Comparison of ENCODE assay signal across 37 cellular contexts in genomic region chr2:101016-101415, GRCh38.
"Had no signal": no experiment of that assay in that cellular context is flagged by ENCODE, and none has a peak within 500 bp of the region (broad histone marks: within the 10 kb centered on the region; RNA-seq: fewer than 3 reads in every experiment).

No MANE protein-coding gene starts in this region.

- H3K9me3 Mint-ChIP-seq: central memory CD8-positive, alpha-beta T cell had no signal

- H3K9me3 ChIP-seq: ascending aorta, body of pancreas had no signal

- H3K4me1 ChIP-seq: adrenal gland, ascending aorta, body of pancreas, breast epithelium had no signal

- H3K4me3 Mint-ChIP-seq: activated naive CD4-positive, alpha-beta T cell treated with anti-CD3 and anti-CD28 coated beads for 36 hours; activated naive CD4-positive, alpha-beta T cell treated with anti-CD3 and anti-CD28 coated beads, Interleukin-2, amount 10 ng/mL, durations not matched to agents 7 days and 5 days; activated naive CD4-positive, alpha-beta T cell treated with anti-CD3 and anti-CD28 coated beads, Interleukin-2, amount 50 U/mL, for 24 hours; activated naive CD8-positive, alpha-beta T cell; activated naive CD8-positive, alpha-beta T cell treated with anti-CD3 and anti-CD28 coated beads for 36 hours; activated naive CD8-positive, alpha-beta T cell treated with anti-CD3 and anti-CD28 coated beads, Interleukin-2, amount 10 ng/mL, durations not matched to agents 7 days and 5 days; activated naive CD8-positive, alpha-beta T cell treated with anti-CD3 and anti-CD28 coated beads, Interleukin-2, amount 50 U/mL, for 24 hours; activated T-cell treated with anti-CD3 and anti-CD28 coated beads, Interleukin-2, amount 50 U/mL, for 24 hours; activated T-cell treated with anti-CD3 and anti-CD28 coated beads, Interleukin-2, amount 50 U/mL, for 4 hours; activated T-cell treated with anti-CD3 and anti-CD28 coated beads, Interleukin-2, amount 50 U/mL, for 72 hours; activated T-helper 1 cell treated with anti-CD3 and anti-CD28 coated beads, Interleukin-12 subunit alpha, Interleukin-12 subunit beta, Interleukin-2, Interleukin-4 antibody, amounts not matched to agents 30 ng/mL and 10 ng/mL and 1 ng/mL, durations not matched to agents 14 hours and 24 hours and 36 hours; activated T-helper 17 cell treated with anti-CD3 and anti-CD28 coated beads, Interleukin-2, amount 50 U/mL, for 72 hours; brain; central memory CD8-positive, alpha-beta T cell had no signal

- H3K4me1 Mint-ChIP-seq: activated naive CD4-positive, alpha-beta T cell treated with anti-CD3 and anti-CD28 coated beads, Interleukin-2, amount 10 ng/mL, durations not matched to agents 7 days and 5 days; activated naive CD4-positive, alpha-beta T cell treated with anti-CD3 and anti-CD28 coated beads, Interleukin-2, amount 50 U/mL, for 24 hours; activated naive CD8-positive, alpha-beta T cell treated with anti-CD3 and anti-CD28 coated beads for 36 hours; activated naive CD8-positive, alpha-beta T cell treated with anti-CD3 and anti-CD28 coated beads, Interleukin-2, amount 10 ng/mL, durations not matched to agents 7 days and 5 days; activated naive CD8-positive, alpha-beta T cell treated with anti-CD3 and anti-CD28 coated beads, Interleukin-2, amount 50 U/mL, for 24 hours; activated T-helper 17 cell treated with anti-CD3 and anti-CD28 coated beads, Interleukin-2, amount 50 U/mL, for 72 hours; brain; central memory CD8-positive, alpha-beta T cell had no signal

- DNase-seq: activated effector memory CD4-positive, alpha-beta T cell treated with anti-CD3 and anti-CD28 coated beads, Interleukin-2, amount 50 U/mL, for 16 hours; activated effector memory CD4-positive, alpha-beta T cell treated with Interleukin-2 at 50 U/mL for 16 hours; activated gamma-delta T cell; activated gamma-delta T cell treated with Interleukin-2 at 50 U/mL for 16 hours; activated naive CD4-positive, alpha-beta T cell; activated naive CD4-positive, alpha-beta T cell treated with anti-CD3 and anti-CD28 coated beads for 36 hours; activated naive CD4-positive, alpha-beta T cell treated with anti-CD3 and anti-CD28 coated beads, Interleukin-2, amount 10 ng/mL, durations not matched to agents 7 days and 5 days; activated naive CD4-positive, alpha-beta T cell treated with anti-CD3 and anti-CD28 coated beads, Interleukin-2, amount 50 U/mL, for 16 hours; activated naive CD4-positive, alpha-beta T cell treated with Interleukin-2 at 50 U/mL for 16 hours; activated naive CD8-positive, alpha-beta T cell treated with anti-CD3 and anti-CD28 coated beads for 36 hours; activated naive CD8-positive, alpha-beta T cell treated with anti-CD3 and anti-CD28 coated beads, Interleukin-2, amount 10 ng/mL, durations not matched to agents 7 days and 5 days; activated naive CD8-positive, alpha-beta T cell treated with anti-CD3 and anti-CD28 coated beads, Interleukin-2, amount 50 U/mL, for 24 hours; activated T-cell treated with anti-CD3 and anti-CD28 coated beads, Interleukin-2, amount 50 U/mL, for 1 hour; activated T-cell treated with anti-CD3 and anti-CD28 coated beads, Interleukin-2, amount 50 U/mL, for 24 hours; activated T-cell treated with anti-CD3 and anti-CD28 coated beads, Interleukin-2, amount 50 U/mL, for 4 hours; activated T-cell treated with anti-CD3 and anti-CD28 coated beads, Interleukin-2, amount 50 U/mL, for 48 hours; activated T-cell treated with anti-CD3 and anti-CD28 coated beads, Interleukin-2, amount 50 U/mL, for 72 hours; adrenal gland; amniotic stem cell; amygdala; anterior cingulate cortex; body of pancreas; brain microvascular endothelial cell; caudate nucleus; central memory CD4-positive, alpha-beta T cell; cerebellar nuclear complex had no signal

- H3K27me3 ChIP-seq: adrenal gland, ascending aorta, body of pancreas, brain microvascular endothelial cell, breast epithelium, cardiac muscle cell had no signal

- H3K36me3 ChIP-seq: adrenal gland, ascending aorta, brain microvascular endothelial cell, breast epithelium, cardiac muscle cell had no signal

- H3K27ac ChIP-seq: adrenal gland, ascending aorta, body of pancreas, brain microvascular endothelial cell, breast epithelium, cardiac muscle cell had no signal

- H3K4me3 ChIP-seq: adrenal gland, ascending aorta, body of pancreas, breast epithelium, cardiac muscle cell had no signal

- H3K27ac Mint-ChIP-seq: activated naive CD4-positive, alpha-beta T cell treated with anti-CD3 and anti-CD28 coated beads, Interleukin-2, amount 10 ng/mL, durations not matched to agents 7 days and 5 days; activated naive CD4-positive, alpha-beta T cell treated with anti-CD3 and anti-CD28 coated beads, Interleukin-2, amount 50 U/mL, for 72 hours; activated naive CD8-positive, alpha-beta T cell; activated naive CD8-positive, alpha-beta T cell treated with anti-CD3 and anti-CD28 coated beads for 36 hours; activated naive CD8-positive, alpha-beta T cell treated with anti-CD3 and anti-CD28 coated beads, Interleukin-2, amount 10 ng/mL, durations not matched to agents 7 days and 5 days; activated naive CD8-positive, alpha-beta T cell treated with anti-CD3 and anti-CD28 coated beads, Interleukin-2, amount 50 U/mL, for 24 hours; activated T-cell treated with anti-CD3 and anti-CD28 coated beads, Interleukin-2, amount 50 U/mL, for 24 hours; activated T-cell treated with anti-CD3 and anti-CD28 coated beads, Interleukin-2, amount 50 U/mL, for 72 hours; activated T-helper 1 cell treated with anti-CD3 and anti-CD28 coated beads, Interleukin-12 subunit alpha, Interleukin-12 subunit beta, Interleukin-2, Interleukin-4 antibody, amounts not matched to agents 30 ng/mL and 10 ng/mL and 1 ng/mL, durations not matched to agents 14 hours and 24 hours and 36 hours; activated T-helper 17 cell treated with anti-CD3 and anti-CD28 coated beads, Interleukin-2, amount 50 U/mL, for 72 hours; activated T-helper 2 cell treated with anti-CD3 and anti-CD28 coated beads, Interferon-gamma antibody, Interleukin-2, Interleukin-4, amounts not matched to agents 10 μg/mL and 5 μg/mL and 100 μg/mL, durations not matched to agents 14 hours and 24 hours and 36 hours; brain had no signal

- H3K27me3 Mint-ChIP-seq: activated naive CD4-positive, alpha-beta T cell treated with anti-CD3 and anti-CD28 coated beads, Interleukin-2, amount 10 ng/mL, durations not matched to agents 7 days and 5 days; activated naive CD4-positive, alpha-beta T cell treated with anti-CD3 and anti-CD28 coated beads, Interleukin-2, amount 50 U/mL, for 24 hours; activated naive CD8-positive, alpha-beta T cell treated with anti-CD3 and anti-CD28 coated beads for 36 hours had no signal

- ATAC-seq: activated naive CD4-positive, alpha-beta T cell treated with anti-CD3 and anti-CD28 coated beads, Interleukin-2, amount 50 U/mL, for 72 hours; activated naive CD8-positive, alpha-beta T cell treated with anti-CD3 and anti-CD28 coated beads, Interleukin-2, amount 50 U/mL, for 24 hours; activated T-cell treated with anti-CD3 and anti-CD28 coated beads, Interleukin-2, amount 50 U/mL, for 4 hours; activated T-cell treated with anti-CD3 and anti-CD28 coated beads, Interleukin-2, amount 50 U/mL, for 72 hours; activated T-helper 17 cell treated with anti-CD3 and anti-CD28 coated beads, Interleukin-2, amount 50 U/mL, for 72 hours; body of pancreas had no signal

- H3K36me3 Mint-ChIP-seq: activated naive CD4-positive, alpha-beta T cell treated with anti-CD3 and anti-CD28 coated beads, Interleukin-2, amount 10 ng/mL, durations not matched to agents 7 days and 5 days; activated naive CD8-positive, alpha-beta T cell treated with anti-CD3 and anti-CD28 coated beads for 36 hours; activated naive CD8-positive, alpha-beta T cell treated with anti-CD3 and anti-CD28 coated beads, Interleukin-2, amount 10 ng/mL, durations not matched to agents 7 days and 5 days; brain had no signal
